ENCODE assay signal across 7 cellular contexts in the genomic region with DNA sequence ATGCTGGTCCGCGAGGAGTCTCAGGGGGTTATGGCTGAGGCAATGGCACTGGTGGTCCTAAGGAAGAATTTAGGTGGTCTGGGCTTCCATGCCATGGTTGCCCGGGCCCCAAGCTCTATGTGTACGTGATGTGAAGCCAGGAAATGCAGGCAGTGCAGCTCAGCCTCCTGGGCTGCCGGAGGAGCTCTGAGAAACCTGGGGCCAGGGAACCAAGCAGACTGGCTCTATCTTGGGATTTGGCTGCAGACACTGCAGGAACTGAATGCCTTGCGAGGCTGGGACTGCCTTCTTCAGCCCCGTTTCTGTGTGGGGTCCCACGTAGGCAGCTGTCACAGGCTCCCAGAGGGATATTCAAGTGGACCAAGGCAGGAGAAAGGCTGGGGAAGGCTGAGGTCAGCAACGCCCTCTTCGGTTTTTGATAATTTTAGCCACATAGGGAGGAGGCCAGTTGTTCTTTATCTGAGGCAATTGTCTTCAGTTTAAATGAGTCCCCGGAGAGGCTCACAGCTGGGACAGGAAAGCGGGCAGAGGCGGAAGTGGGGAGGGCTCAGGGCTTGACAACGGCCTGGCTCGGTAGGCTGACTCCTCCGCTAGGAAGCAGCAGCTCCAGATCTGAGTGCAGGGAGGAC.
DNase-seq lines count a peak whose midpoint lies in the region; ATAC-seq and TF ChIP-seq lines count a peak whose summit lies in the region.

No MANE protein-coding gene starts in this region.

- peak; percentile 76 for ATAC-seq in GM19452 (IDR thresholded peaks at IDR 0.05; ENCODE audit: unreplicated experiment)
- peak; percentile 66 for ATAC-seq in HG03175 (IDR thresholded peaks at IDR 0.05; ENCODE audit: unreplicated experiment)

- intact Hi-C loops in posterior cingulate gyrus (cut with DNase I), result no loop called here

- TF ChIP-seq POLR2A in erythroblast (IDR thresholded peaks at IDR 0.05; ENCODE audit: low read length), result no peak

- DNase-seq in erythroblast (lab: John Stamatoyannopoulos, UW), result peak; percentile 20 to 43
- DNase-seq in posterior cingulate gyrus, result peak in 7 of 10 donors; percentile 37 to 93 (median 61)
- DNase-seq in NCI-H748 treated with DMSO at 0.1 percent for 48 hours (lab: John Stamatoyannopoulos, UW), result no peak
- no peak for DNase-seq in NCI-H187 treated with DMSO at 0.1 percent for 48 hours (lab: John Stamatoyannopoulos, UW)
- no peak for DNase-seq in NCI-H748 (lab: John Stamatoyannopoulos, UW; ENCODE audit: unreplicated experiment)

Comparison
In these comparisons a context has a peak if more than half of its experiments do, and no peak if none do; other contexts are left out.
1. DNase-seq: peak in erythroblast (2 of 2) and posterior cingulate gyrus (7 of 10); none in NCI-H748 treated with DMSO at 0.1 percent for 48 hours (single experiment), NCI-H187 treated with DMSO at 0.1 percent for 48 hours (single experiment) and NCI-H748 (single experiment).